27 cellular contexts compared by ENCODE assay signal in the genomic region with DNA sequence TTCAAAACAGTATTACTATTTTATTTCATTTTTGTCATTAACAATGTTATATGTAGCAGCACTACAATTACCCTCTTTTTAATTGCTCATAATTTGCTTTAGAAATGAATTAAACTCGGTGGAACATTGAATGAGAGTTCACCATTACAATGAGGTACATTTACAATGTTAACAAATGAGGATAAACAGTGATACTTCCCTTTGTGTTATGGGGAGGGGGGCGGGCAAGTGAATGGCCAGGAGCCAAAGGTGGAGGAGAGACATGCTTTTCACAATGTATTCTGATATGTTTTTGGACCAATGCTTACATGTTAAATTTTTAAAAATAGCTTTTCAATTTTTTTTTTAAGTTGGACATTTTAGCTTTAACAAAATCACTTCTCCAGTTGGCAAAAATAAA. TPM values are rescaled to one million over a fixed set of nuclear protein-coding genes. Genes with fewer than 3 reads are reported as not detected.
DNase-seq lines count a peak whose midpoint lies in the region; ATAC-seq and TF ChIP-seq lines count a peak whose summit lies in the region.
"Had no signal": no experiment of that assay in that cellular context is flagged by ENCODE, and none has a peak within 500 bp of the region (broad histone marks: within the 10 kb centered on the region; RNA-seq: fewer than 3 reads in every experiment).

No MANE protein-coding gene starts in this region.

- no peak for ATAC-seq in HG03159 (IDR thresholded peaks at IDR 0.05; ENCODE audit: unreplicated experiment)
- ATAC-seq: activated CD4-positive, CD25-positive, alpha-beta regulatory T cell treated with anti-CD3 and anti-CD28 coated beads, Interleukin-2, amount 50 U/mL, for 24 hours; left colon; T-cell had no signal

- H3K27me3 ChIP-seq in MG63 (no peaks in the 10 kb centered on the region), iPS-20b (ENCODE audit: insufficient read depth, low read length) (no peaks in the 10 kb centered on the region), smooth muscle cell (ENCODE audit: low read depth) (no peaks in the 10 kb centered on the region)
- H3K27me3 ChIP-seq: BLaER1 treated with 17β-estradiol and CSF1 and Interleukin-3, amounts not matched to agents 10 nM and 100 nM; suprapubic skin had no signal

- H2AFZ ChIP-seq in smooth muscle cell (ENCODE audit: low read depth), result no peak overlapping the region
- H2AFZ ChIP-seq: PC-9 had no signal

- no peaks in the 10 kb centered on the region for H3K79me2 ChIP-seq in smooth muscle cell (ENCODE audit: low read depth)

- H3K4me1 ChIP-seq in iPS-20b (ENCODE audit: insufficient read depth, low read length) (peaks cover 27% of the 10 kb centered on the region), smooth muscle cell (ENCODE audit: low read depth) (no peaks in the 10 kb centered on the region)
- H3K4me1 ChIP-seq: BLaER1 treated with 17β-estradiol and CSF1 and Interleukin-3, amounts not matched to agents 10 nM and 100 nM; Caco-2; suprapubic skin had no signal

- DNase-seq in COR-L47 (lab: John Stamatoyannopoulos, UW) (peak; percentile 35), MG63 (peak; percentile 28), NCI-H69 (lab: John Stamatoyannopoulos, UW) (peak; percentile 26), smooth muscle cell (lab: John Stamatoyannopoulos, UW; ENCODE audit: unreplicated experiment) (no peak), DMS53 treated with DMSO at 0.1 percent for 48 hours (lab: John Stamatoyannopoulos, UW; ENCODE audit: unreplicated experiment) (no peak), 8988T (no peak)
- DNase-seq: ACHN; activated CD4-positive, alpha-beta memory T cell treated with anti-CD3 and anti-CD28 coated beads for 36 hours; activated CD8-positive, alpha-beta memory T cell treated with anti-CD3 and anti-CD28 coated beads, Interleukin-2, amount 50 U/mL, for 48 hours; activated effector memory CD4-positive, alpha-beta T cell treated with Interleukin-2 at 50 U/mL for 16 hours; activated naive CD8-positive, alpha-beta T cell treated with anti-CD3 and anti-CD28 coated beads for 36 hours; Caco-2; central memory CD4-positive, alpha-beta T cell; DND-41; head of caudate nucleus; left colon; NCI-H1048; NCI-H2227 treated with DMSO at 0.1 percent for 48 hours; PC-9; SHP77 treated with DMSO at 0.1 percent for 48 hours; small intestine; T-cell had no signal

- H3K36me3 ChIP-seq in MG63, result no peaks in the 10 kb centered on the region
- no peaks in the 10 kb centered on the region for H3K36me3 ChIP-seq in iPS-20b (ENCODE audit: insufficient read depth, low read depth, low read length)
- no peaks in the 10 kb centered on the region for H3K36me3 ChIP-seq in smooth muscle cell (ENCODE audit: low read depth)
- H3K36me3 ChIP-seq: BLaER1 treated with 17β-estradiol and CSF1 and Interleukin-3, amounts not matched to agents 10 nM and 100 nM; suprapubic skin had no signal

- no peak overlapping the region for H3K4me2 ChIP-seq in smooth muscle cell
- H3K4me2 ChIP-seq: BLaER1 treated with 17β-estradiol and CSF1 and Interleukin-3, amounts not matched to agents 10 nM and 100 nM; PC-9 had no signal

- H3K9me3 ChIP-seq in MG63 (no peaks in the 10 kb centered on the region), iPS-20b (ENCODE audit: insufficient read depth, low read depth, low read length) (no peaks in the 10 kb centered on the region), smooth muscle cell (replicated peaks; ENCODE audit: low read depth) (no peaks in the 10 kb centered on the region)
- H3K9me3 ChIP-seq: BLaER1 treated with 17β-estradiol and CSF1 and Interleukin-3, amounts not matched to agents 10 nM and 100 nM; Caco-2; suprapubic skin had no signal

- H3K9ac ChIP-seq in iPS-20b (ENCODE audit: low read depth, low read length), result no peak overlapping the region
- H3K9ac ChIP-seq in smooth muscle cell (ENCODE audit: low read depth), result no peak overlapping the region
- H3K9ac ChIP-seq: BLaER1 treated with 17β-estradiol and CSF1 and Interleukin-3, amounts not matched to agents 10 nM and 100 nM had no signal

- no peaks in the 10 kb centered on the region for H3F3A ChIP-seq in smooth muscle cell (ENCODE audit: low read depth)

- 50% methylated on average over 2 of the region's 2 CpGs for WGBS in smooth muscle cell (ENCODE audit: low lambda C conversion rate)

- TF ChIP-seq CTCF in smooth muscle cell (IDR thresholded peaks at IDR 0.05; ENCODE audit: borderline replicate concordance, insufficient read depth, poor library complexity, severe bottlenecking), result no peak

- no peak overlapping the region for H3K4me3 ChIP-seq in MG63
- H3K4me3 ChIP-seq in iPS-20b (ENCODE audit: low read length), result peak overlapping the region; percentile 31; the same call in 1 of the 2 replicates
- no peak overlapping the region for H3K4me3 ChIP-seq in smooth muscle cell
- H3K4me3 ChIP-seq: BLaER1 treated with 17β-estradiol and CSF1 and Interleukin-3, amounts not matched to agents 10 nM and 100 nM; PC-9; suprapubic skin had no signal

- H4K20me1 ChIP-seq in smooth muscle cell (ENCODE audit: low read depth), result no peaks in the 10 kb centered on the region
- H4K20me1 ChIP-seq: BLaER1 treated with 17β-estradiol and CSF1 and Interleukin-3, amounts not matched to agents 10 nM and 100 nM had no signal

- H3K27ac ChIP-seq in iPS-20b (ENCODE audit: low read length) (peak overlapping the region; percentile 47), smooth muscle cell (ENCODE audit: low read depth) (no peak overlapping the region)
- H3K27ac ChIP-seq: BLaER1 treated with 17β-estradiol and CSF1 and Interleukin-3, amounts not matched to agents 10 nM and 100 nM; PC-9; suprapubic skin had no signal

RNA-seq across cellular contexts. Expression of gene NALCN, which starts 34.2 kb away (rescaled TPM):
- total RNA-seq in MG63 (2014; rRNA removed; shearing (Covaris generic); ENCODE audit: low replicate concordance), result 0.49 TPM in 1 of 2 replicates, not detected in the other
- total RNA-seq in smooth muscle cell, result 6.0 and 7.3 TPM in 2 replicates
- polyA plus RNA-seq in smooth muscle cell, result 3.2 and 4.1 TPM in 2 replicates
- total RNA-seq: activated CD4-positive, alpha-beta memory T cell treated with anti-CD3 and anti-CD28 coated beads for 36 hours; activated naive CD8-positive, alpha-beta T cell treated with anti-CD3 and anti-CD28 coated beads for 36 hours; Caco-2; T-cell had no signal

Comparison
In these comparisons a context has a peak if more than half of its experiments do, and no peak if none do; other contexts are left out.
1. DNase-seq: peak in COR-L47 (single experiment), MG63 (single experiment) and NCI-H69 (single experiment); none in smooth muscle cell (single experiment), DMS53 treated with DMSO at 0.1 percent for 48 hours (single experiment) and 8988T (single experiment).